1 cellular context compared by ENCODE assay signal in the genomic region with DNA sequence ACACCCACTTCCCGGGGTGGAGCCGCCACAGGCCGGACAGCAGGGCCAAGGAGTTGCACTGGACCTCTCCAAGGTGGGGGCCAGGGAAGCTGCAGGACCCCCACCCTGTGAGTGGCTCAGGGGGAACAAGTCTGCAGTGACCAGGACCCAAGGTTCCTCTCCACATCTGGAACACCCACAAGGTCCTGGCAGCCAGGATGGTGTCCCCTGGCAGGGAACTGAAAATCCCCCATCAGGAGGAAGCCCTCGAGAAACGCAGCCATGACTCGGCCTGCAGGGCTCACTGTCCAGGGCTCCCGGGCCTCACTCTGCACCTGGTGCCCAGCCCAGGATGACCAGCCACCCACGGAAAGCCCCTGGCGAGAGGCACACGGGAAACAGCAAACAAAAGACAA.
TF ChIP-seq lines count a peak whose summit lies in the region.

No MANE protein-coding gene starts in this region.

TF ChIP-seq in IMR-90, 13 proteins besides CTCF, POLR2A, EP300 and RAD21:
- TF ChIP-seq MXI1 (IDR thresholded peaks at IDR 0.05; ENCODE audit: borderline replicate concordance, low read depth, low read length) (no peak), BHLHE40 (IDR thresholded peaks at IDR 0.05; ENCODE audit: low read depth, low read length) (no peak), MAFK (IDR thresholded peaks at IDR 0.05; ENCODE audit: low read depth, low read length) (no peak)
- TF ChIP-seq, protein P1, sequence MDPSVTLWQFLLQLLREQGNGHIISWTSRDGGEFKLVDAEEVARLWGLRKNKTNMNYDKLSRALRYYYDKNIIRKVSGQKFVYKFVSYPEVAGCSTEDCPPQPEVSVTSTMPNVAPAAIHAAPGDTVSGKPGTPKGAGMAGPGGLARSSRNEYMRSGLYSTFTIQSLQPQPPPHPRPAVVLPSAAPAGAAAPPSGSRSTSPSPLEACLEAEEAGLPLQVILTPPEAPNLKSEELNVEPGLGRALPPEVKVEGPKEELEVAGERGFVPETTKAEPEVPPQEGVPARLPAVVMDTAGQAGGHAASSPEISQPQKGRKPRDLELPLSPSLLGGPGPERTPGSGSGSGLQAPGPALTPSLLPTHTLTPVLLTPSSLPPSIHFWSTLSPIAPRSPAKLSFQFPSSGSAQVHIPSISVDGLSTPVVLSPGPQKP (IDR thresholded peaks at IDR 0.05; ENCODE audit: borderline replicate concordance, low read depth, low read length) = no peak
